In genomic region chr1:88683516-88683847, GRCh38 we compare ENCODE assay signal across 8 cellular contexts. TPM values are rescaled to one million over a fixed set of nuclear protein-coding genes. Genes with fewer than 3 reads are reported as not detected.
DNase-seq lines count a peak whose midpoint lies in the region; ATAC-seq, FAIRE-seq and TF ChIP-seq lines count a peak whose summit lies in the region.

No MANE protein-coding gene starts in this region.

- no peak for TF ChIP-seq CTCF in RWPE1 (conservative IDR thresholded peaks at IDR 0.05; ENCODE audit: low read depth)
- TF ChIP-seq CTCF in right atrium auricular region (IDR thresholded peaks at IDR 0.05), result no peak

- H3K9me3 ChIP-seq in right atrium auricular region (no peaks in the 10 kb centered on the region), small intestine (ENCODE audit: control insufficient read depth, low read depth) (no peaks in the 10 kb centered on the region)

- H3K4me1 ChIP-seq in right atrium auricular region (peaks cover 0 to 38% of the 10 kb centered on the region in 2 donors), small intestine (ENCODE audit: control insufficient read depth in 2 of 2, insufficient read depth in 1 of 2, low read depth in 1 of 2, low read length in 1 of 2) (no peaks in the 10 kb centered on the region)

- no peaks in the 10 kb centered on the region for H3K27me3 ChIP-seq in right atrium auricular region
- no peaks in the 10 kb centered on the region for H3K27me3 ChIP-seq in small intestine (ENCODE audit: control insufficient read depth in 2 of 2, insufficient read depth in 2 of 2, low read length in 2 of 2)

- ATAC-seq in HG03066 (IDR thresholded peaks at IDR 0.05; ENCODE audit: low read depth, unreplicated experiment), result peak; percentile 16

- H3K27me3 Mint-ChIP-seq in activated naive CD4-positive, alpha-beta T cell treated with anti-CD3 and anti-CD28 coated beads, Interleukin-2, amount 50 U/mL, for 24 hours, result no peaks in the 10 kb centered on the region

- H3K36me3 Mint-ChIP-seq in activated naive CD4-positive, alpha-beta T cell treated with anti-CD3 and anti-CD28 coated beads, Interleukin-2, amount 50 U/mL, for 24 hours, result no peaks in the 10 kb centered on the region

- DNase-seq in NCI-H2107 treated with DMSO at 0.1 percent for 48 hours (lab: John Stamatoyannopoulos, UW; ENCODE audit: unreplicated experiment) (peak; percentile 61), NCI-H2107 (lab: John Stamatoyannopoulos, UW) (no peak), RWPE1 (ENCODE audit: low spot score) (peak; percentile 42), right atrium auricular region (ENCODE audit: low spot score) (no peak), small intestine (no peak), KG1 (lab: John Stamatoyannopoulos, UW) (no peak)

- CTCF ChIA-PET in RWPE1 (lab: Yijun Ruan, JAX), result interaction anchor here (0.7 to 1.6 kb wide), 3 partner anchors 9 to 27 kb away, joined by 3 to 7 read pairs (median 3); no protein-coding TSS in a partner anchor

- POLR2A ChIA-PET in RWPE1 (lab: Yijun Ruan, JAX; ENCODE audit: low non-redundant PET), result interaction anchor here (1.0 to 1.1 kb wide), 2 partner anchors 8 to 25 kb away, joined by 3 to 7 read pairs; no protein-coding TSS in a partner anchor

- H3K36me3 ChIP-seq in right atrium auricular region, result no peaks in the 10 kb centered on the region
- no peaks in the 10 kb centered on the region for H3K36me3 ChIP-seq in small intestine (ENCODE audit: control insufficient read depth in 2 of 2, insufficient read depth in 2 of 2, low read length in 2 of 2)

- peak overlapping the region; percentile 99 for H3K27ac ChIP-seq in RWPE1
- peak overlapping the region; percentile 91 to 92 for H3K27ac ChIP-seq in right atrium auricular region
- H3K27ac ChIP-seq in small intestine (ENCODE audit: low read depth in 1 of 2, low read length in 1 of 2), result peak overlapping the region; percentile 86 to 99

- WGBS in small intestine, 3 donors, result 0% methylated on average over 8 of the region's 8 CpGs

- H3K4me1 Mint-ChIP-seq in activated naive CD4-positive, alpha-beta T cell treated with anti-CD3 and anti-CD28 coated beads, Interleukin-2, amount 50 U/mL, for 24 hours, result peaks cover 40% of the 10 kb centered on the region

- H3K9me3 Mint-ChIP-seq in activated naive CD4-positive, alpha-beta T cell treated with anti-CD3 and anti-CD28 coated beads, Interleukin-2, amount 50 U/mL, for 24 hours, result no peaks in the 10 kb centered on the region

- no peak for FAIRE-seq in small intestine (lab: Jason Lieb, UNC)

- H3K27ac Mint-ChIP-seq in activated naive CD4-positive, alpha-beta T cell treated with anti-CD3 and anti-CD28 coated beads, Interleukin-2, amount 50 U/mL, for 24 hours, result peak overlapping the region; percentile 98

- H3K4me3 Mint-ChIP-seq in activated naive CD4-positive, alpha-beta T cell treated with anti-CD3 and anti-CD28 coated beads, Interleukin-2, amount 50 U/mL, for 24 hours, result peak overlapping the region; percentile 99

- H3K4me3 ChIP-seq in right atrium auricular region, result peak overlapping the region; percentile 77 to 94
- H3K4me3 ChIP-seq in small intestine (ENCODE audit: low read depth in 1 of 2, low read length in 2 of 2), result peak overlapping the region; percentile 53 to 57

RNA-seq across cellular contexts. Expression of gene PKN2, which starts 0.6 kb away (rescaled TPM):
- 10 to 100 TPM; 21.7 to 24.9 TPM for total RNA-seq in right atrium auricular region
- 10 to 100 TPM; 19.1 to 35.8 (median 28.4) TPM for polyA plus RNA-seq in small intestine

Comparison
In these comparisons a context has a peak if more than half of its experiments do, and no peak if none do; other contexts are left out.
1. DNase-seq: peak in NCI-H2107 treated with DMSO at 0.1 percent for 48 hours (single experiment) and RWPE1 (single experiment); none in NCI-H2107 (single experiment), right atrium auricular region (single experiment), small intestine (single experiment) and KG1 (single experiment).
2. Peak in every context shown above with its lines, with median percentiles within 50 percentile points of each other: H3K27ac ChIP-seq.